19 cellular contexts compared by ENCODE assay signal in genomic region chr17:19016881-19017280, GRCh38. TPM values are rescaled to one million over a fixed set of nuclear protein-coding genes. Genes with fewer than 3 reads are reported as not detected.
DNase-seq lines count a peak whose midpoint lies in the region; ATAC-seq and TF ChIP-seq lines count a peak whose summit lies in the region.
"Had no signal": no experiment of that assay in that cellular context is flagged by ENCODE, and none has a peak within 500 bp of the region (broad histone marks: within the 10 kb centered on the region; RNA-seq: fewer than 3 reads in every experiment).

No MANE protein-coding gene starts in this region.

- POLR2A ChIA-PET in T-cell (lab: Charles Lee) = no interaction called here

- intact Hi-C loops in left ventricle myocardium superior (cut with micrococcal nuclease) (no loop called here), lower lobe of right lung (cut with DNase I) (no loop called here), posterior vena cava (cut with DNase I) (loop anchor here in 1 of 2 donors (5.0 to 10.0 kb wide), 2 partner anchors 50 to 1282 kb away; no protein-coding TSS in a partner anchor)

- TF ChIP-seq CTCF in right atrium auricular region (IDR thresholded peaks at IDR 0.05) = no peak
- no peak for TF ChIP-seq CTCF in lower lobe of right lung (IDR thresholded peaks at IDR 0.05)

- H3K36me3 Mint-ChIP-seq in T-cell = peaks cover 7% of the 10 kb centered on the region

- no peaks in the 10 kb centered on the region for H3K27me3 Mint-ChIP-seq in T-cell

- ATAC-seq in left ventricle myocardium superior (no peak), T-cell (replicated peaks in 1 of 4) (no peak), lower lobe of right lung (no peak)

- H3K36me3 ChIP-seq in right atrium auricular region (no peaks in the 10 kb centered on the region), lower lobe of right lung (no peaks in the 10 kb centered on the region)
- H3K36me3 ChIP-seq: uterus had no signal

- H3K4me1 Mint-ChIP-seq in T-cell = peaks cover 8 to 33% (median 22%) of the 10 kb centered on the region in 3 donors
- H3K4me1 Mint-ChIP-seq: activated CD4-positive, alpha-beta memory T cell treated with anti-CD3 and anti-CD28 coated beads, Interleukin-2, amount 10 ng/mL, durations not matched to agents 7 days and 5 days had no signal

- CTCF ChIA-PET in T-cell (lab: Charles Lee) = no interaction called here

- no peaks in the 10 kb centered on the region for H3K9me3 Mint-ChIP-seq in T-cell
- H3K9me3 Mint-ChIP-seq: activated CD4-positive, alpha-beta memory T cell treated with anti-CD3 and anti-CD28 coated beads, Interleukin-2, amount 10 ng/mL, durations not matched to agents 7 days and 5 days; dendritic cell treated with granulocyte-macrophage colony-stimulating factor and Interleukin-4, amounts not matched to agents 40 ng/mL and 50 ng/mL, for 4 days had no signal

- no peak overlapping the region for H3K4me3 Mint-ChIP-seq in T-cell
- H3K4me3 Mint-ChIP-seq: activated CD4-positive, alpha-beta memory T cell treated with anti-CD3 and anti-CD28 coated beads, Interleukin-2, amount 10 ng/mL, durations not matched to agents 7 days and 5 days; dendritic cell treated with granulocyte-macrophage colony-stimulating factor and Interleukin-4, amounts not matched to agents 40 ng/mL and 50 ng/mL, for 4 days had no signal

- H3K27ac Mint-ChIP-seq in T-cell = peak overlapping the region; percentile 42 to 44
- H3K27ac Mint-ChIP-seq: activated CD4-positive, alpha-beta memory T cell treated with anti-CD3 and anti-CD28 coated beads, Interleukin-2, amount 10 ng/mL, durations not matched to agents 7 days and 5 days; dendritic cell treated with granulocyte-macrophage colony-stimulating factor and Interleukin-4, amounts not matched to agents 40 ng/mL and 50 ng/mL, for 4 days had no signal

- no peak overlapping the region for H3K27ac ChIP-seq in right atrium auricular region
- no peak overlapping the region for H3K27ac ChIP-seq in lower lobe of right lung
- H3K27ac ChIP-seq: C4-2B, testis, uterus had no signal

- H3K9me3 ChIP-seq in right atrium auricular region (no peaks in the 10 kb centered on the region), lower lobe of right lung (no peaks in the 10 kb centered on the region)
- H3K9me3 ChIP-seq: testis, uterus had no signal

- no peaks in the 10 kb centered on the region for H3K27me3 ChIP-seq in right atrium auricular region
- H3K27me3 ChIP-seq in lower lobe of right lung (ENCODE audit: low read depth) = no peaks in the 10 kb centered on the region
- H3K27me3 ChIP-seq: testis, uterus had no signal

- peak; percentile 25 for DNase-seq in left ventricle myocardium superior
- no peak for DNase-seq in right atrium auricular region (ENCODE audit: low spot score)
- no peak for DNase-seq in T-cell
- peak; percentile 30 for DNase-seq in lower lobe of right lung
- DNase-seq in posterior vena cava (ENCODE audit: low spot score) = no peak
- DNase-seq in DMS153 (lab: John Stamatoyannopoulos, UW) = no peak
- DNase-seq in putamen (ENCODE audit: low spot score) = no peak
- DNase-seq: activated CD4-positive, alpha-beta memory T cell treated with anti-CD3 and anti-CD28 coated beads, Interleukin-2, amount 10 ng/mL, durations not matched to agents 7 days and 5 days; NCI-H1105; NCI-H2029; NCI-H2227 treated with DMSO at 0.1 percent for 48 hours; NCI-H774; T1000; testis; uterus had no signal

- H3K4me1 ChIP-seq in right atrium auricular region (no peaks in the 10 kb centered on the region), lower lobe of right lung (no peaks in the 10 kb centered on the region)
- H3K4me1 ChIP-seq: testis, uterus had no signal

- H3K4me3 ChIP-seq in right atrium auricular region (no peak overlapping the region), lower lobe of right lung (no peak overlapping the region)
- H3K4me3 ChIP-seq: smooth muscle cell, testis, uterus had no signal

RNA-seq across cellular contexts. Expression of gene FAM83G, which starts 12.3 kb away (rescaled TPM):
- total RNA-seq in left ventricle myocardium superior (2.3 TPM), right atrium auricular region (10 to 100 TPM; 14.0 to 50.9 TPM), T-cell (10 to 100 TPM in 3 of 5 donors, 1 to 10 TPM in 2; 4.9 to 23.3 (median 20.8) TPM), lower lobe of right lung (5.8 TPM), posterior vena cava (10 to 100 TPM in 1 of 2 donors, 1 to 10 TPM in 1; 2.8 to 10.9 TPM)

RNA-seq across cellular contexts. Expression of gene GRAP, which starts 29.9 kb away (rescaled TPM):
- 2.2 TPM for total RNA-seq in left ventricle myocardium superior
- total RNA-seq in right atrium auricular region = 1 to 10 TPM; 2.5 to 5.6 TPM
- 10 to 100 TPM; 26.5 to 95.2 (median 74.0) TPM for total RNA-seq in T-cell
- total RNA-seq in lower lobe of right lung = 8.5 TPM
- total RNA-seq in posterior vena cava = 1 to 10 TPM; 4.0 to 6.8 TPM
- total RNA-seq: fibroblast of lung, smooth muscle cell had no signal

Comparison
In these comparisons a context has a peak if more than half of its experiments do, and no peak if none do; other contexts are left out.
1. DNase-seq: peak in left ventricle myocardium superior (single experiment) and lower lobe of right lung (single experiment); none in right atrium auricular region (single experiment), T-cell (0 of 34), posterior vena cava (single experiment), DMS153 (single experiment) and putamen (single experiment).